8 cellular contexts compared by ENCODE assay signal in the genomic region with DNA sequence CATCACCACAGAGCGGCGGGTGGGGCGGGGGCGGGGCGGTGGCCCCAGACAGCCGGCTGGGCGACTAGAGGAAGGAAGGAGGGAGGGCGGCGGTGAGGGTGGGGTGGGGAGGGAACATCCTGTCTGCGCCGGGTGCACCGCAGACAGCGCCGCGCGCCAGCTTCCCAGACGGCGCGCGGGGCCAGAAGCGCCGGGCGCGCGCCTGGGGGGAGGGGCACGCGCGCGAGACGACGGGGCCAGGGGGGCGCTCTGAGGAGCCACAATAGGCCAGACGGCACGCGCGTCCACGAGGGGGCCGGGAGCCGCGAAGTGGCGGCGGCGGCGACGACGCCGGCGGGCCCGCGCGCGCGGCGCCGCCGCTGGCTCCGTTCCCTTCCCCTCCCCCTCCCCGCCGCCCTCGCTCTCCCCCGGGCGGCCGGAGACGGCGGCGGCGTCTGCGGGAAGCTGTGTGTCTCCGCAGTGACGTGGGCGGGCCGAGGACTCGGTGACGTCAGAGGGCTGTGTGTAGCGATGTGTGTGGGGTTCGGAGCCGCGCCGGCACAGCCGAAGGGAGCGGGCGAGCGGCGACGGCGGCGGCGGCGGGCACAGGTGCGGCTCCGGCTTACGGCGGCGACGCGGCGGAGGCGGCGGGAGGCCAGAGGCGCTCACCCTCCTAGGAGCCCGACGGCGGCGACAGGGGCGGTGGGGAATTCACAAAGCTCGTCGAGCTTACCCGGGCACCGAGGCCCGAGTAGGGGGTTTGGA. TPM values are rescaled to one million over a fixed set of nuclear protein-coding genes. Genes with fewer than 3 reads are reported as not detected.
DNase-seq lines count a peak whose midpoint lies in the region; ATAC-seq, FAIRE-seq and TF ChIP-seq lines count a peak whose summit lies in the region.

A gene with protein sequence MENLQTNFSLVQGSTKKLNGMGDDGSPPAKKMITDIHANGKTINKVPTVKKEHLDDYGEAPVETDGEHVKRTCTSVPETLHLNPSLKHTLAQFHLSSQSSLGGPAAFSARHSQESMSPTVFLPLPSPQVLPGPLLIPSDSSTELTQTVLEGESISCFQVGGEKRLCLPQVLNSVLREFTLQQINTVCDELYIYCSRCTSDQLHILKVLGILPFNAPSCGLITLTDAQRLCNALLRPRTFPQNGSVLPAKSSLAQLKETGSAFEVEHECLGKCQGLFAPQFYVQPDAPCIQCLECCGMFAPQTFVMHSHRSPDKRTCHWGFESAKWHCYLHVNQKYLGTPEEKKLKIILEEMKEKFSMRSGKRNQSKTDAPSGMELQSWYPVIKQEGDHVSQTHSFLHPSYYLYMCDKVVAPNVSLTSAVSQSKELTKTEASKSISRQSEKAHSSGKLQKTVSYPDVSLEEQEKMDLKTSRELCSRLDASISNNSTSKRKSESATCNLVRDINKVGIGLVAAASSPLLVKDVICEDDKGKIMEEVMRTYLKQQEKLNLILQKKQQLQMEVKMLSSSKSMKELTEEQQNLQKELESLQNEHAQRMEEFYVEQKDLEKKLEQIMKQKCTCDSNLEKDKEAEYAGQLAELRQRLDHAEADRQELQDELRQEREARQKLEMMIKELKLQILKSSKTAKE (plus strand): TSS at position 540 of the 744 bp plus-strand sequence. CDS start 2,617 bp downstream, outside the sequence.

- H3K9me3 ChIP-seq in keratinocyte (ENCODE audit: control insufficient read depth, low read depth, low read length): no peaks in the 10 kb centered on the region

- DNase-seq in AG09319 (ENCODE audit: extremely low read depth, low read depth): peak; percentile 92
- peak; percentile 92 to 98 for DNase-seq in NCI-H446 (lab: John Stamatoyannopoulos, UW)
- DNase-seq in central memory CD8-positive, alpha-beta T cell (ENCODE audit: low spot score in 2 of 2): peak; percentile 95 to 96
- DNase-seq in keratinocyte (ENCODE audit: low read depth, low spot score): peak; percentile 49
- DNase-seq in stimulated activated CD4-positive, alpha-beta T cell treated with anti-CD3 and anti-CD28 coated beads, Interleukin-12 subunit alpha, Interleukin-12 subunit beta, amount 100 ng/mL, for 48 hours (ENCODE audit: low read depth in 2 of 3, low spot score in 1 of 3): peak; percentile 90 to 92 (median 90)

- peak within 1 kb of the TSS; percentile 77 for H3K27ac ChIP-seq in keratinocyte (ENCODE audit: control insufficient read depth, insufficient read depth, low read length)

- H3K9me1 ChIP-seq in keratinocyte (ENCODE audit: control insufficient read depth, extremely low read depth, insufficient read depth, low read length): no peaks in the 10 kb centered on the region

- peaks cover 41% of the 10 kb centered on the region for H3K36me3 Mint-ChIP-seq in central memory CD8-positive, alpha-beta T cell (ENCODE audit: insufficient read depth)

- H4K20me1 ChIP-seq in keratinocyte (ENCODE audit: control insufficient read depth, extremely low read depth, insufficient read depth, low read length): no peaks in the 10 kb centered on the region

- peak within 1 kb of the TSS; percentile 97 for H3K27ac Mint-ChIP-seq in central memory CD8-positive, alpha-beta T cell (ENCODE audit: low read depth)

- peaks cover 45% of the 10 kb centered on the region for H3K4me1 Mint-ChIP-seq in central memory CD8-positive, alpha-beta T cell

- no peaks in the 10 kb centered on the region for H3K27me3 ChIP-seq in keratinocyte (ENCODE audit: control insufficient read depth, extremely low read depth, insufficient read depth, low read length)

- peak within 1 kb of the TSS; percentile 86 for H3K9ac ChIP-seq in keratinocyte (ENCODE audit: control insufficient read depth, extremely low read depth, insufficient read depth, low read length)

- H3K4me2 ChIP-seq in keratinocyte (ENCODE audit: control insufficient read depth, extremely low read depth, insufficient read depth, low read depth, low read length): peak within 1 kb of the TSS; percentile 84

- H3K27me3 Mint-ChIP-seq in central memory CD8-positive, alpha-beta T cell: no peaks in the 10 kb centered on the region

- peak; percentile 46 for ATAC-seq in GM19043 (IDR thresholded peaks at IDR 0.05; ENCODE audit: low read depth, unreplicated experiment)
- peak; percentile 68 for ATAC-seq in HG03354 (IDR thresholded peaks at IDR 0.05; ENCODE audit: poor library complexity, severe bottlenecking, unreplicated experiment)
- peak; percentile 82 to 85 for ATAC-seq in activated CD4-positive, CD25-positive, alpha-beta regulatory T cell treated with anti-CD3 and anti-CD28 coated beads, Interleukin-2, amount 50 U/mL, for 24 hours
- ATAC-seq in central memory CD8-positive, alpha-beta T cell (replicated peaks; ENCODE audit: extremely low read depth, poor library complexity, severe bottlenecking): peak; percentile 81

- H3K4me3 Mint-ChIP-seq in central memory CD8-positive, alpha-beta T cell: peak within 1 kb of the TSS; percentile 84

- H3K4me3 ChIP-seq in keratinocyte (ENCODE audit: control insufficient read depth in 2 of 3, extremely low read depth in 1 of 3, insufficient read depth in 2 of 3, low read depth in 1 of 3, low read length in 3 of 3): peak within 1 kb of the TSS; percentile 80 to 94 (median 91)

- peak within 1 kb of the TSS; percentile 66 for H2AFZ ChIP-seq in keratinocyte (ENCODE audit: control insufficient read depth, low read length)

- dilution Hi-C loops in keratinocyte (cut with MboI; ENCODE audit: extremely low pct_ligation_motif_present, low sequenced_read_pairs): no loop called here

- H3K36me3 ChIP-seq in keratinocyte (ENCODE audit: control insufficient read depth in 2 of 2, extremely low read depth in 1 of 2, insufficient read depth in 2 of 2, low read length in 2 of 2): peaks cover 3 to 10% of the 10 kb centered on the region in 2 experiments

- peaks cover 14% of the 10 kb centered on the region for H3K4me1 ChIP-seq in keratinocyte (ENCODE audit: control insufficient read depth, extremely low read depth, insufficient read depth, low read length)

- FAIRE-seq in keratinocyte (lab: Jason Lieb, UNC): no peak

- no peak; the same call in 1 of the 2 replicates for TF ChIP-seq CTCF in AG09319 (IDR thresholded peaks at IDR 0.05; ENCODE audit: low read depth, low read length)
- peak in 2 of 3 experiments; percentile 7 to 9 for TF ChIP-seq CTCF in keratinocyte (optimal IDR thresholded peaks at IDR 0.05 in 1 of 3, IDR thresholded peaks at IDR 0.05 in 1 of 3, conservative IDR thresholded peaks at IDR 0.05 in 1 of 3; ENCODE audit: extremely low read depth in 1 of 3, insufficient read depth in 2 of 3, low read length in 3 of 3)

- no peaks in the 10 kb centered on the region for H3K9me3 Mint-ChIP-seq in central memory CD8-positive, alpha-beta T cell

- peaks cover 39% of the 10 kb centered on the region for H3K79me2 ChIP-seq in keratinocyte (ENCODE audit: control insufficient read depth, insufficient read depth, low read length)

RNA-seq across cellular contexts. Expression of the gene that starts here (rescaled TPM):
- 10.6 to 13.7 TPM (median 11.0 TPM) in 3 replicates for polyA plus RNA-seq in keratinocyte
- 99.0 TPM for polyA plus RNA-seq in keratinocyte (2011; ENCODE audit: low read depth)
- polyA plus RNA-seq in keratinocyte (2011; cell fraction: cytosol; rRNA removed): 5.0 and 9.2 TPM in 2 replicates
- 18.7 and 25.0 TPM in 2 replicates for polyA plus RNA-seq in keratinocyte (2011; cell fraction: nucleus; rRNA removed)
- 14.6 and 20.6 TPM in 2 replicates for polyA plus RNA-seq in keratinocyte (2012; ENCODE audit: low replicate concordance)
- polyA minus RNA-seq in keratinocyte: 10.4 to 40.9 TPM (median 32.8 TPM) in 3 replicates
- 23.8 TPM for polyA minus RNA-seq in keratinocyte (2011; cell fraction: cytosol; rRNA and poly(A)+ RNA removed)
- 34.2 and 55.8 TPM in 2 replicates for polyA minus RNA-seq in keratinocyte (2011; cell fraction: nucleus; rRNA and poly(A)+ RNA removed)

Comparison
In these comparisons a context has a peak if more than half of its experiments do, and no peak if none do; other contexts are left out.
1. Peak in every context shown above with its lines: DNase-seq, ATAC-seq, H3K4me3 ChIP-seq and H3K27ac ChIP-seq.